30 cellular contexts compared by ENCODE assay signal in genomic region chr7:85940798-85941197, GRCh38.
"Had no signal": no experiment of that assay in that cellular context is flagged by ENCODE, and none has a peak within 500 bp of the region (broad histone marks: within the 10 kb centered on the region; RNA-seq: fewer than 3 reads in every experiment).

No MANE protein-coding gene starts in this region.

- DNase-seq: activated CD4-positive, alpha-beta memory T cell treated with anti-CD3 and anti-CD28 coated beads for 36 hours; activated CD4-positive, alpha-beta T cell treated with anti-CD3 and anti-CD28 coated beads for 36 hours; activated CD4-positive, alpha-beta T cell treated with anti-CD3 and anti-CD28 coated beads, Interleukin-2, amount 10 ng/mL, durations not matched to agents 24 days and 14 days; activated CD4-positive, CD25-positive, alpha-beta regulatory T cell; activated CD4-positive, CD25-positive, alpha-beta regulatory T cell treated with anti-CD3 and anti-CD28 coated beads, Interleukin-2, amount 50 U/mL, for 72 hours; activated CD8-positive, alpha-beta memory T cell treated with anti-CD3 and anti-CD28 coated beads, Interleukin-2, amount 50 U/mL, for 48 hours; activated gamma-delta T cell; activated naive CD4-positive, alpha-beta T cell; activated naive CD4-positive, alpha-beta T cell treated with anti-CD3 and anti-CD28 coated beads, Interleukin-2, amount 10 ng/mL, durations not matched to agents 7 days and 5 days; activated naive CD8-positive, alpha-beta T cell treated with anti-CD3 and anti-CD28 coated beads, Interleukin-2, amount 10 ng/mL, durations not matched to agents 7 days and 5 days; activated T-cell treated with anti-CD3 and anti-CD28 coated beads for 4 hours; activated T-cell treated with anti-CD3 and anti-CD28 coated beads, Interleukin-2, amount 50 U/mL, for 24 hours; activated T-cell treated with anti-CD3 and anti-CD28 coated beads, Interleukin-2, amount 50 U/mL, for 72 hours; central memory CD4-positive, alpha-beta T cell; cerebellar nuclear complex; colonic mucosa; effector CD8-positive, alpha-beta T cell; esophagus squamous epithelium; foreskin melanocyte; T-helper 1 cell; T-helper 17 cell; T1000 had no signal

- H3K27me3 ChIP-seq: ascending aorta, breast epithelium, cardiac muscle cell, colonic mucosa, esophagus squamous epithelium, gastroesophageal sphincter had no signal

- H3K9me3 Mint-ChIP-seq: activated CD4-positive, alpha-beta T cell treated with anti-CD3 and anti-CD28 coated beads, Interleukin-2, amount 10 ng/mL, durations not matched to agents 24 days and 14 days had no signal

- H3K27ac ChIP-seq: ascending aorta, breast epithelium, cardiac muscle cell, colonic mucosa, epithelial cell of prostate, esophagus squamous epithelium, gastroesophageal sphincter had no signal

- H3K4me3 Mint-ChIP-seq: activated CD4-positive, alpha-beta memory T cell treated with anti-CD3 and anti-CD28 coated beads for 36 hours; activated CD4-positive, alpha-beta T cell treated with anti-CD3 and anti-CD28 coated beads for 36 hours; activated CD4-positive, alpha-beta T cell treated with anti-CD3 and anti-CD28 coated beads, Interleukin-2, amount 10 ng/mL, durations not matched to agents 24 days and 14 days; activated naive CD4-positive, alpha-beta T cell treated with anti-CD3 and anti-CD28 coated beads, Interleukin-2, amount 10 ng/mL, durations not matched to agents 7 days and 5 days; activated naive CD8-positive, alpha-beta T cell treated with anti-CD3 and anti-CD28 coated beads, Interleukin-2, amount 10 ng/mL, durations not matched to agents 7 days and 5 days; activated T-cell treated with anti-CD3 and anti-CD28 coated beads, Interleukin-2, amount 50 U/mL, for 24 hours; activated T-cell treated with anti-CD3 and anti-CD28 coated beads, Interleukin-2, amount 50 U/mL, for 72 hours; brain; T-helper 17 cell; T-helper 2 cell treated with Interferon-gamma antibody and Interleukin-4, amounts not matched to agents 5 μg/mL and 100 μg/mL, for 36 hours had no signal

- H3K4me1 ChIP-seq: ascending aorta, breast epithelium, colonic mucosa, esophagus squamous epithelium, gastroesophageal sphincter had no signal

- H3K27me3 Mint-ChIP-seq: activated CD4-positive, alpha-beta memory T cell treated with anti-CD3 and anti-CD28 coated beads for 36 hours; activated CD4-positive, alpha-beta T cell treated with anti-CD3 and anti-CD28 coated beads for 36 hours; activated CD4-positive, alpha-beta T cell treated with anti-CD3 and anti-CD28 coated beads, Interleukin-2, amount 10 ng/mL, durations not matched to agents 24 days and 14 days; activated naive CD4-positive, alpha-beta T cell treated with anti-CD3 and anti-CD28 coated beads, Interleukin-2, amount 10 ng/mL, durations not matched to agents 7 days and 5 days; activated naive CD8-positive, alpha-beta T cell treated with anti-CD3 and anti-CD28 coated beads, Interleukin-2, amount 10 ng/mL, durations not matched to agents 7 days and 5 days; activated T-cell treated with anti-CD3 and anti-CD28 coated beads, Interleukin-2, amount 50 U/mL, for 24 hours; brain; T-helper 17 cell had no signal

- H3K36me3 Mint-ChIP-seq: activated CD4-positive, alpha-beta memory T cell treated with anti-CD3 and anti-CD28 coated beads for 36 hours; activated naive CD4-positive, alpha-beta T cell treated with anti-CD3 and anti-CD28 coated beads, Interleukin-2, amount 10 ng/mL, durations not matched to agents 7 days and 5 days; activated naive CD8-positive, alpha-beta T cell treated with anti-CD3 and anti-CD28 coated beads, Interleukin-2, amount 10 ng/mL, durations not matched to agents 7 days and 5 days; brain had no signal

- H3K27ac Mint-ChIP-seq: activated CD4-positive, alpha-beta memory T cell treated with anti-CD3 and anti-CD28 coated beads for 36 hours; activated CD4-positive, alpha-beta T cell treated with anti-CD3 and anti-CD28 coated beads for 36 hours; activated CD4-positive, alpha-beta T cell treated with anti-CD3 and anti-CD28 coated beads, Interleukin-2, amount 10 ng/mL, durations not matched to agents 24 days and 14 days; activated naive CD4-positive, alpha-beta T cell treated with anti-CD3 and anti-CD28 coated beads, Interleukin-2, amount 10 ng/mL, durations not matched to agents 7 days and 5 days; activated naive CD4-positive, alpha-beta T cell treated with anti-CD3 and anti-CD28 coated beads, Interleukin-2, amount 50 U/mL, for 72 hours; activated naive CD8-positive, alpha-beta T cell treated with anti-CD3 and anti-CD28 coated beads, Interleukin-2, amount 10 ng/mL, durations not matched to agents 7 days and 5 days; activated T-cell treated with anti-CD3 and anti-CD28 coated beads, Interleukin-2, amount 50 U/mL, for 24 hours; activated T-cell treated with anti-CD3 and anti-CD28 coated beads, Interleukin-2, amount 50 U/mL, for 72 hours; brain; T-helper 17 cell; T-helper 2 cell treated with Interferon-gamma antibody and Interleukin-4, amounts not matched to agents 5 μg/mL and 100 μg/mL, for 36 hours had no signal

- ATAC-seq: activated CD4-positive, alpha-beta T cell treated with anti-CD3 and anti-CD28 coated beads for 36 hours; activated naive CD4-positive, alpha-beta T cell treated with anti-CD3 and anti-CD28 coated beads, Interleukin-2, amount 50 U/mL, for 72 hours; activated T-cell treated with anti-CD3 and anti-CD28 coated beads, Interleukin-2, amount 50 U/mL, for 72 hours; gastroesophageal sphincter; T-helper 17 cell had no signal

- H3K4me3 ChIP-seq: ascending aorta, breast epithelium, cardiac muscle cell, colonic mucosa, esophagus squamous epithelium, gastroesophageal sphincter had no signal

- H3K9me3 ChIP-seq: ascending aorta, colonic mucosa, esophagus squamous epithelium, gastroesophageal sphincter had no signal

- H3K4me1 Mint-ChIP-seq: activated CD4-positive, alpha-beta T cell treated with anti-CD3 and anti-CD28 coated beads for 36 hours; activated CD4-positive, alpha-beta T cell treated with anti-CD3 and anti-CD28 coated beads, Interleukin-2, amount 10 ng/mL, durations not matched to agents 24 days and 14 days; activated naive CD4-positive, alpha-beta T cell treated with anti-CD3 and anti-CD28 coated beads, Interleukin-2, amount 10 ng/mL, durations not matched to agents 7 days and 5 days; activated naive CD8-positive, alpha-beta T cell treated with anti-CD3 and anti-CD28 coated beads, Interleukin-2, amount 10 ng/mL, durations not matched to agents 7 days and 5 days; brain; T-helper 17 cell had no signal

- H3K36me3 ChIP-seq: ascending aorta, cardiac muscle cell, colonic mucosa, esophagus squamous epithelium, gastroesophageal sphincter had no signal
